17 cellular contexts compared by ENCODE assay signal in genomic region chr12:67048371-67048770, GRCh38.
A peak's percentile ranks its signal among the peaks of the same experiment; 100 is the strongest.
DNase-seq lines count a peak whose midpoint lies in the region; ATAC-seq and TF ChIP-seq lines count a peak whose summit lies in the region.
"Had no signal": no experiment of that assay in that cellular context is flagged by ENCODE, and none has a peak within 500 bp of the region (broad histone marks: within the 10 kb centered on the region; RNA-seq: fewer than 3 reads in every experiment).

No MANE protein-coding gene starts in this region.

- H3K36me3 ChIP-seq in adipocyte (ENCODE audit: control insufficient read depth, insufficient read depth, low read length, severe bottlenecking) (no peaks in the 10 kb centered on the region), heart right ventricle (no peaks in the 10 kb centered on the region), lower lobe of right lung (no peaks in the 10 kb centered on the region)

- TF ChIP-seq CTCF in omental fat pad (IDR thresholded peaks at IDR 0.05) (no peak), heart right ventricle (IDR thresholded peaks at IDR 0.05) (no peak), lower lobe of right lung (IDR thresholded peaks at IDR 0.05) (no peak)

- intact Hi-C loops in heart right ventricle (cut with DNase I), result no loop called here
- intact Hi-C loops in lower lobe of right lung (cut with DNase I), result no loop called here

- H3K9ac ChIP-seq in adipocyte (ENCODE audit: low read length), result no peak overlapping the region

- WGBS in heart right ventricle, 2 donors, result 84 to 86% methylated on average over 5 of the region's 5 CpGs

- H3K27ac ChIP-seq in heart right ventricle (no peak overlapping the region), lower lobe of right lung (no peak overlapping the region)
- H3K27ac ChIP-seq: 22Rv1, HL-60 had no signal

- H3K4me1 ChIP-seq in adipocyte (ENCODE audit: control insufficient read depth, insufficient read depth, low read length) (no peaks in the 10 kb centered on the region), heart right ventricle (peaks cover 0 to 7% (median 0%) of the 10 kb centered on the region in 9 donors), lower lobe of right lung (no peaks in the 10 kb centered on the region)

- no peaks in the 10 kb centered on the region for H3K9me3 ChIP-seq in adipocyte (ENCODE audit: control insufficient read depth, low read length)
- H3K9me3 ChIP-seq in heart right ventricle, result no peaks in the 10 kb centered on the region
- H3K9me3 ChIP-seq in lower lobe of right lung, result no peaks in the 10 kb centered on the region

- DNase-seq in NCI-H2107 treated with DMSO at 0.1 percent for 48 hours (lab: John Stamatoyannopoulos, UW; ENCODE audit: unreplicated experiment) (peak; percentile 54), NCI-H2107 (lab: John Stamatoyannopoulos, UW) (no peak), NCI-H226 (peak; percentile 95), adipocyte (ENCODE audit: low read depth) (peak; percentile 32), omental fat pad (ENCODE audit: low spot score) (no peak), kidney glomerular epithelial cell (lab: John Stamatoyannopoulos, UW) (no peak), heart right ventricle (no peak), lower lobe of right lung (no peak)
- DNase-seq: CD8-positive, alpha-beta T cell; COR-L47; DMS153; DMS79 treated with DMSO at 0.1 percent for 48 hours; EL; GDM1 had no signal

- H3K27me3 ChIP-seq in adipocyte (replicated peaks; ENCODE audit: control insufficient read depth, insufficient read depth, low read length), result no peaks in the 10 kb centered on the region
- H3K27me3 ChIP-seq in heart right ventricle, result peaks cover 0 to 4% (median 0%) of the 10 kb centered on the region in 7 donors
- no peaks in the 10 kb centered on the region for H3K27me3 ChIP-seq in lower lobe of right lung (ENCODE audit: low read depth)

- ATAC-seq in omental fat pad (ENCODE audit: low FRiP score) (peak; percentile 77), heart right ventricle (no peak), lower lobe of right lung (no peak)
- ATAC-seq: CD8-positive, alpha-beta T cell; HCT116 had no signal

- H3K4me3 ChIP-seq in adipocyte (ENCODE audit: low read length) (no peak overlapping the region), heart right ventricle (no peak overlapping the region), lower lobe of right lung (no peak overlapping the region)

Comparison
In these comparisons a context has a peak if more than half of its experiments do, and no peak if none do; other contexts are left out.
1. DNase-seq: peak in NCI-H2107 treated with DMSO at 0.1 percent for 48 hours (single experiment), NCI-H226 (single experiment) and adipocyte (single experiment); none in NCI-H2107 (single experiment), omental fat pad (single experiment), kidney glomerular epithelial cell (single experiment), heart right ventricle (0 of 2) and lower lobe of right lung (single experiment).